In genomic region chr7:118839544-118839943, GRCh38 we compare ENCODE assay signal across 16 cellular contexts.
DNase-seq lines count a peak whose midpoint lies in the region; ATAC-seq lines count a peak whose summit lies in the region.
"Had no signal": no experiment of that assay in that cellular context is flagged by ENCODE, and none has a peak within 500 bp of the region (broad histone marks: within the 10 kb centered on the region; RNA-seq: fewer than 3 reads in every experiment).

No MANE protein-coding gene starts in this region.

- no peaks in the 10 kb centered on the region for H3K4me1 ChIP-seq in Karpas-422 (ENCODE audit: low read length)
- H3K4me1 ChIP-seq: A549, Peyer's patch had no signal

- DNase-seq in NCI-H748 (lab: John Stamatoyannopoulos, UW; ENCODE audit: unreplicated experiment) (peak; percentile 13), NCI-H748 treated with DMSO at 0.1 percent for 48 hours (lab: John Stamatoyannopoulos, UW) (no peak), HT1080 (ENCODE audit: low read depth) (peak; percentile 17), RPMI8226 (peak; percentile 54), substantia nigra (lab: John Stamatoyannopoulos, UW) (no peak), Karpas-422 (no peak)
- DNase-seq: DND-41, NCI-H187 treated with DMSO at 0.1 percent for 48 hours, NCI-H2107, NCI-H345, NCI-H526 treated with DMSO at 0.1 percent for 48 hours, Peyer's patch, SJCRH30, T-helper 1 cell had no signal

- H3K9me3 ChIP-seq in Karpas-422 (ENCODE audit: low read length): peaks cover 14% of the 10 kb centered on the region; the same call in 1 of the 2 replicates
- H3K9me3 ChIP-seq: A549, Peyer's patch, SJCRH30 had no signal

- no peak overlapping the region for H3K4me2 ChIP-seq in Karpas-422 (ENCODE audit: low read depth, low read length, poor library complexity, severe bottlenecking)
- H3K4me2 ChIP-seq: A549 had no signal

- no peaks in the 10 kb centered on the region for H3K9me2 ChIP-seq in Karpas-422 (replicated peaks; ENCODE audit: insufficient read depth, low read length)

- no peak overlapping the region for H3K4me3 ChIP-seq in Karpas-422 (ENCODE audit: low read length)
- H3K4me3 ChIP-seq: A549, Peyer's patch, SJCRH30 had no signal

- H3K36me3 ChIP-seq in Karpas-422 (ENCODE audit: insufficient read depth, low read length): no peaks in the 10 kb centered on the region
- H3K36me3 ChIP-seq: Peyer's patch, SJCRH30 had no signal

- H3K27me3 ChIP-seq in Karpas-422 (ENCODE audit: low read length): no peaks in the 10 kb centered on the region
- H3K27me3 ChIP-seq: Peyer's patch, SJCRH30 had no signal

- no peak overlapping the region for H3K9ac ChIP-seq in Karpas-422 (ENCODE audit: low read length)

- H3K79me2 ChIP-seq in Karpas-422 (ENCODE audit: low read length): no peaks in the 10 kb centered on the region

- ATAC-seq in GM21717 (IDR thresholded peaks at IDR 0.05; ENCODE audit: unreplicated experiment): no peak
- ATAC-seq: A549 had no signal

- H3K27ac ChIP-seq in substantia nigra (ENCODE audit: low read depth, low read length, poor library complexity, severe bottlenecking) (no peak overlapping the region), Karpas-422 (ENCODE audit: low read length) (no peak overlapping the region)
- H3K27ac ChIP-seq: A549, Peyer's patch, SJCRH30 had no signal

- no peaks in the 10 kb centered on the region for H4K20me1 ChIP-seq in Karpas-422 (ENCODE audit: insufficient read depth, low read depth, low read length)

- no peak overlapping the region for H2AFZ ChIP-seq in Karpas-422 (ENCODE audit: low read length)

Comparison
In these comparisons a context has a peak if more than half of its experiments do, and no peak if none do; other contexts are left out.
1. DNase-seq: peak in NCI-H748 (single experiment), HT1080 (single experiment) and RPMI8226 (single experiment); none in NCI-H748 treated with DMSO at 0.1 percent for 48 hours (single experiment), substantia nigra (0 of 49) and Karpas-422 (single experiment).